In genomic region chr9:116543731-116544400, GRCh38 we compare ENCODE assay signal across 23 cellular contexts.
DNase-seq lines count a peak whose midpoint lies in the region; ATAC-seq, FAIRE-seq and TF ChIP-seq lines count a peak whose summit lies in the region.
"Had no signal": no experiment of that assay in that cellular context is flagged by ENCODE, and none has a peak within 500 bp of the region (broad histone marks: within the 10 kb centered on the region; RNA-seq: fewer than 3 reads in every experiment).

No MANE protein-coding gene starts in this region.

- no peaks in the 10 kb centered on the region for H3K9me2 ChIP-seq in GM23248 (ENCODE audit: insufficient read depth)

- no peak for TF ChIP-seq CTCF in K562 (IDR thresholded peaks at IDR 0.05 in 2 of 3, conservative IDR thresholded peaks at IDR 0.05 in 1 of 3; ENCODE audit: insufficient read depth in 2 of 3, low read depth in 1 of 3, low read length in 3 of 3)

- H2AFZ ChIP-seq in GM23248 (peak overlapping the region; percentile 48), K562 (ENCODE audit: low read depth, low read length) (no peak overlapping the region)

- no peak for TF ChIP-seq RAD21 in K562 (CRISPR knock-in tag; conservative IDR thresholded peaks at IDR 0.05 in 1 of 2, IDR thresholded peaks at IDR 0.05 in 1 of 2)

- H3K4me2 ChIP-seq in GM23248 (ENCODE audit: unreplicated experiment) (peak overlapping the region; percentile 64), K562 (ENCODE audit: insufficient read depth, low read length) (no peak overlapping the region)

- in situ Hi-C loops in GM23248 (cut with MboI) (no loop called here), K562 (cut with MboI) (no loop called here)

- WGBS in GM23248 (ENCODE audit: low coverage in 1 of 2, low lambda C conversion rate in 2 of 2, missing lambda C conversion rate in 2 of 2), 2 experiments: 2 to 5% methylated on average over 8 of the region's 8 CpGs
- 8% methylated on average over 8 of the region's 8 CpGs for WGBS in K562 (ENCODE audit: insufficient coverage, low coverage, missing lambda C conversion rate)

- H3F3A ChIP-seq in GM23248 (ENCODE audit: insufficient read depth): peaks cover 40% of the 10 kb centered on the region

- no peak for FAIRE-seq in K562 (lab: Jason Lieb, UNC)
- FAIRE-seq: G401.6 had no signal

- H3K9me1 ChIP-seq in K562 (ENCODE audit: control insufficient read depth, insufficient read depth, low read length): no peaks in the 10 kb centered on the region

- peak overlapping the region; percentile 35 for H3K4me3 ChIP-seq in GM23248
- no peak overlapping the region for H3K4me3 ChIP-seq in K562
- H3K4me3 ChIP-seq: adrenal gland had no signal

- no TSS peak for BruUV-seq in K562 (replicated peaks; lab: Mats Ljungman, UMichigan)

- H3K27me3 ChIP-seq in GM23248 (replicated peaks; ENCODE audit: insufficient read depth) (no peaks in the 10 kb centered on the region), K562 (ENCODE audit: control insufficient read depth in 2 of 2, insufficient read depth in 2 of 2, low read length in 2 of 2) (no peaks in the 10 kb centered on the region)
- H3K27me3 ChIP-seq: adrenal gland had no signal

- H3K9ac ChIP-seq in GM23248 (peak overlapping the region; percentile 66), K562 (ENCODE audit: insufficient read depth in 1 of 2, low read depth in 2 of 2, low read length in 2 of 2) (no peak overlapping the region)

- DNase-seq in GM23248: peak; percentile 92
- no peak for DNase-seq in K562 (ENCODE audit: extremely low read depth in 1 of 4, low spot score in 3 of 4)
- peak; percentile 69 for DNase-seq in left cardiac atrium
- peak; percentile 90 for DNase-seq in stromal cell of bone marrow (ENCODE audit: low read depth)
- no peak for DNase-seq in amygdala (lab: John Stamatoyannopoulos, UW)
- no peak for DNase-seq in HUDEP-2 (lab: John Stamatoyannopoulos, UW; ENCODE audit: unreplicated experiment in 76 of 76)
- no peak for DNase-seq in pons (ENCODE audit: low spot score)
- DNase-seq in NCI-H774 (lab: John Stamatoyannopoulos, UW): no peak
- DNase-seq: activated CD4-positive, alpha-beta T cell treated with anti-CD3 and anti-CD28 coated beads, Interleukin-2, amount 50 U/mL, for 1 hour; activated T-cell treated with anti-CD3 and anti-CD28 coated beads, Interleukin-2, amount 50 U/mL, for 72 hours; CD4-positive, alpha-beta memory T cell; glutamatergic neuron; H7; Kasumi-1; kidney glomerular epithelial cell; naive B cell; NCI-H1694; NCI-H526; stimulated activated CD4-positive, alpha-beta T cell treated with anti-CD3 and anti-CD28 coated beads, Interleukin-4, amount 100 ng/mL, for 4 hours had no signal

- CTCF ChIA-PET in K562 (lab: Yijun Ruan, JAX; ENCODE audit: low intra/inter-chr PET ratio): no interaction called here

- TF ChIP-seq POLR2A in K562 (conservative IDR thresholded peaks at IDR 0.05): no peak

- H3K79me2 ChIP-seq in GM23248 (ENCODE audit: insufficient read depth) (0 out of 2 replicates have a peak, but pooled peaks cover 4% of the 10 kb centered on the region), K562 (ENCODE audit: control insufficient read depth, insufficient read depth, low read length) (no peaks in the 10 kb centered on the region)

- TF ChIP-seq EP300 in K562 (IDR thresholded peaks at IDR 0.05; ENCODE audit: low read length): no peak

- peaks cover 46% of the 10 kb centered on the region for H3K4me1 ChIP-seq in GM23248 (ENCODE audit: insufficient read depth)
- peaks cover 0 to 4% of the 10 kb centered on the region in 2 experiments; a peak in 4 of 5 replicates for H3K4me1 ChIP-seq in K562 (replicated peaks in 1 of 2; ENCODE audit: control insufficient read depth in 2 of 2, insufficient read depth in 2 of 2, low read length in 2 of 2)

- ATAC-seq in K562 (no peak), left cardiac atrium (peak; percentile 53 to 60)
- ATAC-seq: activated T-cell treated with anti-CD3 and anti-CD28 coated beads, Interleukin-2, amount 50 U/mL, for 72 hours; stimulated activated effector memory CD8-positive, alpha-beta T cell treated with anti-CD3 and anti-CD28 coated beads, Interleukin-12 subunit alpha, Interleukin-12 subunit beta, amount 100 ng/mL, for 72 hours had no signal

- H4K20me1 ChIP-seq in GM23248 (ENCODE audit: insufficient read depth) (no peaks in the 10 kb centered on the region), K562 (replicated peaks; ENCODE audit: control insufficient read depth, insufficient read depth, low read length) (no peaks in the 10 kb centered on the region)

- POLR2A ChIA-PET in K562 (lab: Yijun Ruan, JAX): interaction anchor here (1.1 kb wide), 1 partner anchor 20 kb away, joined by 3 read pairs; no protein-coding TSS in a partner anchor

- no peaks in the 10 kb centered on the region for H3K36me3 ChIP-seq in GM23248 (ENCODE audit: low read depth)
- H3K36me3 ChIP-seq in K562 (ENCODE audit: control insufficient read depth, insufficient read depth, low read length): no peaks in the 10 kb centered on the region
- H3K36me3 ChIP-seq: adrenal gland had no signal

- intact Hi-C loops in K562 (cut with micrococcal nuclease): no loop called here
- intact Hi-C loops in left cardiac atrium (cut with DNase I): no loop called here

- peak overlapping the region; percentile 88 for H3K27ac ChIP-seq in GM23248
- H3K27ac ChIP-seq in K562 (ENCODE audit: extremely low read depth, low read depth, low read length): no peak overlapping the region
- H3K27ac ChIP-seq: RWPE1 had no signal

- H3K9me3 ChIP-seq in GM23248 (ENCODE audit: low read depth) (no peaks in the 10 kb centered on the region), K562 (replicated peaks; ENCODE audit: control insufficient read depth, insufficient read depth, low read depth, low read length) (no peaks in the 10 kb centered on the region)
- H3K9me3 ChIP-seq: adrenal gland had no signal

TF ChIP-seq in K562, 482 proteins besides CTCF, POLR2A, EP300 and RAD21:
- no peak for TF ChIP-seq DNMT1 (IDR thresholded peaks at IDR 0.05)
- no peak for TF ChIP-seq FOXM1 (IDR thresholded peaks at IDR 0.05; ENCODE audit: low read depth)
- TF ChIP-seq FOXM1 (CRISPR knock-in tag; IDR thresholded peaks at IDR 0.05; ENCODE audit: low read depth): no peak
- 0 out of 2 replicates have a peak, but pooled peaks have one; percentile 34 for TF ChIP-seq FOSL1 (tag; conservative IDR thresholded peaks at IDR 0.05)
- TF ChIP-seq CGGBP1 (CRISPR knock-in tag; IDR thresholded peaks at IDR 0.05): no peak
- no peak for TF ChIP-seq TCF7 (IDR thresholded peaks at IDR 0.05; ENCODE audit: borderline replicate concordance)

Comparison
In these comparisons a context has a peak if more than half of its experiments do, and no peak if none do; other contexts are left out.
1. DNase-seq: peak in GM23248 (single experiment), left cardiac atrium (single experiment) and stromal cell of bone marrow (single experiment); none in K562 (0 of 4), amygdala (0 of 56), HUDEP-2 (0 of 76), pons (single experiment) and NCI-H774 (single experiment).